Comparison of ENCODE assay signal across 10 cellular contexts in genomic region chr11:12216542-12217422, GRCh38.
DNase-seq lines count a peak whose midpoint lies in the region; ATAC-seq and TF ChIP-seq lines count a peak whose summit lies in the region.
"Had no signal": no experiment of that assay in that cellular context is flagged by ENCODE, and none has a peak within 500 bp of the region (broad histone marks: within the 10 kb centered on the region; RNA-seq: fewer than 3 reads in every experiment).

No MANE protein-coding gene starts in this region.

- H3K4me1 Mint-ChIP-seq in CD4-positive, alpha-beta memory T cell: peaks cover 9 to 18% (median 15%) of the 10 kb centered on the region in 4 donors
- peaks cover 48% of the 10 kb centered on the region for H3K4me1 Mint-ChIP-seq in central memory CD8-positive, alpha-beta T cell
- peaks cover 8% of the 10 kb centered on the region for H3K4me1 Mint-ChIP-seq in WTC11

- no peaks in the 10 kb centered on the region for H3K9me3 ChIP-seq in CD4-positive, alpha-beta memory T cell (ENCODE audit: control insufficient read depth in 1 of 2, low read length in 2 of 2)
- H3K9me3 ChIP-seq in KOPT-K1 (ENCODE audit: insufficient read depth, low read length, poor library complexity, severe bottlenecking) (no peaks in the 10 kb centered on the region), mesenchymal stem cell (ENCODE audit: control insufficient read depth, low read length) (no peaks in the 10 kb centered on the region)

- TF ChIP-seq CTCF in WTC11 (IDR thresholded peaks at IDR 0.05): no peak

- no peak overlapping the region for H3K18ac ChIP-seq in mesenchymal stem cell (ENCODE audit: low read depth in 1 of 2, low read length in 2 of 2)

- H2BK15ac ChIP-seq in mesenchymal stem cell (ENCODE audit: low read depth, poor library complexity, severe bottlenecking): no peak overlapping the region

- H2BK120ac ChIP-seq in mesenchymal stem cell (ENCODE audit: low read depth, low read length): no peak overlapping the region

- CTCF ChIA-PET in CD4-positive, alpha-beta memory T cell (lab: Charles Lee; ENCODE audit: partially characterized antibody): no interaction called here
- CTCF ChIA-PET in WTC11 (lab: Charles Lee): interaction anchor here (1.0 kb wide), 1 partner anchor 117 kb away, joined by 3 read pairs; no protein-coding TSS in a partner anchor

- no peak overlapping the region for H3K4me2 ChIP-seq in mesenchymal stem cell (ENCODE audit: low read length, poor library complexity, severe bottlenecking)

- H3K4me3 Mint-ChIP-seq in CD4-positive, alpha-beta memory T cell: no peak overlapping the region
- H3K4me3 Mint-ChIP-seq in central memory CD8-positive, alpha-beta T cell: peak overlapping the region; percentile 36
- no peak overlapping the region for H3K4me3 Mint-ChIP-seq in WTC11

- no peaks in the 10 kb centered on the region for H3K27me3 Mint-ChIP-seq in CD4-positive, alpha-beta memory T cell
- no peaks in the 10 kb centered on the region for H3K27me3 Mint-ChIP-seq in central memory CD8-positive, alpha-beta T cell
- H3K27me3 Mint-ChIP-seq in WTC11 (ENCODE audit: low read depth): no peaks in the 10 kb centered on the region

- H2AK5ac ChIP-seq in mesenchymal stem cell (ENCODE audit: low read length, severe bottlenecking): no peak overlapping the region

- POLR2A ChIA-PET in CD4-positive, alpha-beta memory T cell (lab: Charles Lee; ENCODE audit: partially characterized antibody): interaction anchor here (1.0 to 11.3 kb wide), 3 partner anchors 8 to 19 kb away, joined by 3 to 251 read pairs (median 4); no protein-coding TSS in a partner anchor
- POLR2A ChIA-PET in WTC11 (lab: Charles Lee): interaction anchor here (0.6 kb wide), 1 partner anchor 101 kb away, joined by 4 read pairs; no protein-coding TSS in a partner anchor

- no peak overlapping the region for H4K8ac ChIP-seq in mesenchymal stem cell (ENCODE audit: low read length)

- H2BK5ac ChIP-seq in mesenchymal stem cell (ENCODE audit: low read depth, low read length, poor library complexity, severe bottlenecking): no peak overlapping the region

- peaks cover 11% of the 10 kb centered on the region for H3K4me1 ChIP-seq in CD4-positive, alpha-beta memory T cell (ENCODE audit: insufficient read depth, low read length)
- peaks cover 5% of the 10 kb centered on the region for H3K4me1 ChIP-seq in mesenchymal stem cell (ENCODE audit: control insufficient read depth, insufficient read depth, low read depth, low read length)

- ATAC-seq in central memory CD8-positive, alpha-beta T cell (replicated peaks; ENCODE audit: extremely low read depth, poor library complexity, severe bottlenecking): peak; percentile 6
- ATAC-seq in WTC11 (no peak), HG02642 (IDR thresholded peaks at IDR 0.05; ENCODE audit: poor library complexity, unreplicated experiment) (no peak)

- H3K27ac ChIP-seq in CD4-positive, alpha-beta memory T cell (ENCODE audit: low read depth, low read length): no peak overlapping the region
- peak overlapping the region; percentile 33 for H3K27ac ChIP-seq in KOPT-K1 (ENCODE audit: low read depth, low read length, poor library complexity, severe bottlenecking)
- H3K27ac ChIP-seq in mesenchymal stem cell (ENCODE audit: low read length, poor library complexity, severe bottlenecking): no peak overlapping the region

- H3K79me1 ChIP-seq in mesenchymal stem cell (replicated peaks; ENCODE audit: low read length, poor library complexity, severe bottlenecking): peaks cover 13% of the 10 kb centered on the region

- no peak overlapping the region for H3K9ac ChIP-seq in mesenchymal stem cell (ENCODE audit: low read length)

- no peak overlapping the region for H3K14ac ChIP-seq in mesenchymal stem cell (ENCODE audit: low read length in 2 of 2)

- no peak overlapping the region for H2AFZ ChIP-seq in mesenchymal stem cell (ENCODE audit: low read depth, low read length)

- no peak overlapping the region for H3K4me3 ChIP-seq in CD4-positive, alpha-beta memory T cell (ENCODE audit: low read length in 2 of 2)
- no peak overlapping the region for H3K4me3 ChIP-seq in mesenchymal stem cell (ENCODE audit: insufficient read depth in 1 of 2, low read depth in 1 of 2, low read length in 2 of 2)

- H3K23ac ChIP-seq in mesenchymal stem cell (ENCODE audit: low read length in 2 of 2): no peak overlapping the region

- DNase-seq in CD4-positive, alpha-beta memory T cell: no peak
- no peak for DNase-seq in central memory CD8-positive, alpha-beta T cell (ENCODE audit: low spot score in 2 of 2)
- DNase-seq in mesenchymal stem cell: peak; percentile 35
- no peak for DNase-seq in WTC11 (ENCODE audit: low spot score)
- DNase-seq in DMS153 (lab: John Stamatoyannopoulos, UW): no peak
- DNase-seq in NCI-H2171 treated with DMSO at 0.1 percent for 48 hours (lab: John Stamatoyannopoulos, UW): no peak
- DNase-seq: central memory CD4-positive, alpha-beta T cell; DMS 273 treated with DMSO at 0.1 percent for 48 hours had no signal

- peaks cover 67 to 76% of the 10 kb centered on the region in 2 donors for H3K36me3 Mint-ChIP-seq in CD4-positive, alpha-beta memory T cell
- peaks cover 53% of the 10 kb centered on the region for H3K36me3 Mint-ChIP-seq in central memory CD8-positive, alpha-beta T cell (ENCODE audit: insufficient read depth)
- H3K36me3 Mint-ChIP-seq in WTC11: no peaks in the 10 kb centered on the region

- H3K27me3 ChIP-seq in CD4-positive, alpha-beta memory T cell (ENCODE audit: insufficient read depth, low read length): no peaks in the 10 kb centered on the region
- no peaks in the 10 kb centered on the region for H3K27me3 ChIP-seq in mesenchymal stem cell (ENCODE audit: control insufficient read depth in 1 of 2, insufficient read depth in 1 of 2, low read length in 2 of 2)

- H3K36me3 ChIP-seq in CD4-positive, alpha-beta memory T cell (ENCODE audit: insufficient read depth, low read length): peaks cover 43% of the 10 kb centered on the region
- H3K36me3 ChIP-seq in KOPT-K1 (ENCODE audit: insufficient read depth, low read length) (no peaks in the 10 kb centered on the region), mesenchymal stem cell (ENCODE audit: control insufficient read depth in 1 of 2, insufficient read depth in 2 of 2, low read depth in 1 of 2, low read length in 2 of 2) (peaks cover 52 to 71% of the 10 kb centered on the region in 2 experiments)

- no peak overlapping the region for H3K4ac ChIP-seq in mesenchymal stem cell (ENCODE audit: low read depth in 1 of 2, low read length in 2 of 2)

- no peak overlapping the region for H2BK12ac ChIP-seq in mesenchymal stem cell (ENCODE audit: low read length in 2 of 2)

- WGBS in mesenchymal stem cell: 81% methylated on average over 11 of the region's 12 CpGs

- H3K27ac Mint-ChIP-seq in CD4-positive, alpha-beta memory T cell: peak overlapping the region in 5 of 7 donors; percentile 29 to 78 (median 47)
- peak overlapping the region; percentile 92 for H3K27ac Mint-ChIP-seq in central memory CD8-positive, alpha-beta T cell (ENCODE audit: low read depth)
- H3K27ac Mint-ChIP-seq in WTC11: no peak overlapping the region

- H4K91ac ChIP-seq in mesenchymal stem cell (ENCODE audit: low read length): no peak overlapping the region

- H3K9me3 Mint-ChIP-seq in CD4-positive, alpha-beta memory T cell: no peaks in the 10 kb centered on the region
- no peaks in the 10 kb centered on the region for H3K9me3 Mint-ChIP-seq in central memory CD8-positive, alpha-beta T cell
- no peaks in the 10 kb centered on the region for H3K9me3 Mint-ChIP-seq in WTC11

- intact Hi-C loops in CD4-positive, alpha-beta memory T cell (cut with micrococcal nuclease): no loop called here

TF ChIP-seq in WTC11, 78 proteins besides CTCF, POLR2A, EP300 and RAD21 (continues in another document):
- no peak for TF ChIP-seq SP1 (CRISPR knock-in tag; conservative IDR thresholded peaks at IDR 0.05)
- no peak for TF ChIP-seq SMAD4 (CRISPR knock-in tag; IDR thresholded peaks at IDR 0.05)
- TF ChIP-seq IRF1 (CRISPR knock-in tag; IDR thresholded peaks at IDR 0.05): no peak
- no peak for TF ChIP-seq ERG (CRISPR knock-in tag; IDR thresholded peaks at IDR 0.05)
- TF ChIP-seq HMGXB4 (CRISPR knock-in tag; IDR thresholded peaks at IDR 0.05): no peak
- no peak for TF ChIP-seq ZNF219 (CRISPR knock-in tag; IDR thresholded peaks at IDR 0.05; ENCODE audit: borderline replicate concordance)
- no peak for TF ChIP-seq ZNF423 (CRISPR knock-in tag; IDR thresholded peaks at IDR 0.05)
- no peak for TF ChIP-seq SMAD3 (CRISPR knock-in tag; IDR thresholded peaks at IDR 0.05; ENCODE audit: borderline replicate concordance)
- no peak for TF ChIP-seq NFYB (CRISPR knock-in tag; conservative IDR thresholded peaks at IDR 0.05; ENCODE audit: low read depth)
- TF ChIP-seq FOXK1 (CRISPR knock-in tag; IDR thresholded peaks at IDR 0.05): no peak
